2 cellular contexts compared by ENCODE assay signal in the genomic region with DNA sequence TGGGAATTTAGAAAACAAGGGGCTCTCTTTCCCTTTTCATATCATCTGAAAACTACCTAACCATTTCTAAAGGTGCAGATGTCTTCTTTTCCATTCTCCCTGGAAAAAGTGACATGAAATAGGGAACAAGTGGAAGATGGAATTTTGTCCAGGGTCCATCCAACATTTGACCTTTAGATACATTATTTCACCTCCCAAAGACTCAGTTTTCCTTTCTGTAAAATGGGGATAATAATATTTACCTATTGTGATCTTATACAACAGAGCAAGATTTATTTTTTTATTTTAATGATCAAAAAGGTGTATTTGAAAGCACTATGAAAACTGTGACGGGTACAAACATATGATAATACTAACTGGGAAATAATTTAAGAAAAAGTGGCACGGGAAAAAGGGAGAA.
TF ChIP-seq lines count a peak whose summit lies in the region.

No MANE protein-coding gene starts in this region.

TF ChIP-seq in HepG2, 621 proteins besides CTCF, POLR2A, EP300 and RAD21:
- TF ChIP-seq, protein P1, sequence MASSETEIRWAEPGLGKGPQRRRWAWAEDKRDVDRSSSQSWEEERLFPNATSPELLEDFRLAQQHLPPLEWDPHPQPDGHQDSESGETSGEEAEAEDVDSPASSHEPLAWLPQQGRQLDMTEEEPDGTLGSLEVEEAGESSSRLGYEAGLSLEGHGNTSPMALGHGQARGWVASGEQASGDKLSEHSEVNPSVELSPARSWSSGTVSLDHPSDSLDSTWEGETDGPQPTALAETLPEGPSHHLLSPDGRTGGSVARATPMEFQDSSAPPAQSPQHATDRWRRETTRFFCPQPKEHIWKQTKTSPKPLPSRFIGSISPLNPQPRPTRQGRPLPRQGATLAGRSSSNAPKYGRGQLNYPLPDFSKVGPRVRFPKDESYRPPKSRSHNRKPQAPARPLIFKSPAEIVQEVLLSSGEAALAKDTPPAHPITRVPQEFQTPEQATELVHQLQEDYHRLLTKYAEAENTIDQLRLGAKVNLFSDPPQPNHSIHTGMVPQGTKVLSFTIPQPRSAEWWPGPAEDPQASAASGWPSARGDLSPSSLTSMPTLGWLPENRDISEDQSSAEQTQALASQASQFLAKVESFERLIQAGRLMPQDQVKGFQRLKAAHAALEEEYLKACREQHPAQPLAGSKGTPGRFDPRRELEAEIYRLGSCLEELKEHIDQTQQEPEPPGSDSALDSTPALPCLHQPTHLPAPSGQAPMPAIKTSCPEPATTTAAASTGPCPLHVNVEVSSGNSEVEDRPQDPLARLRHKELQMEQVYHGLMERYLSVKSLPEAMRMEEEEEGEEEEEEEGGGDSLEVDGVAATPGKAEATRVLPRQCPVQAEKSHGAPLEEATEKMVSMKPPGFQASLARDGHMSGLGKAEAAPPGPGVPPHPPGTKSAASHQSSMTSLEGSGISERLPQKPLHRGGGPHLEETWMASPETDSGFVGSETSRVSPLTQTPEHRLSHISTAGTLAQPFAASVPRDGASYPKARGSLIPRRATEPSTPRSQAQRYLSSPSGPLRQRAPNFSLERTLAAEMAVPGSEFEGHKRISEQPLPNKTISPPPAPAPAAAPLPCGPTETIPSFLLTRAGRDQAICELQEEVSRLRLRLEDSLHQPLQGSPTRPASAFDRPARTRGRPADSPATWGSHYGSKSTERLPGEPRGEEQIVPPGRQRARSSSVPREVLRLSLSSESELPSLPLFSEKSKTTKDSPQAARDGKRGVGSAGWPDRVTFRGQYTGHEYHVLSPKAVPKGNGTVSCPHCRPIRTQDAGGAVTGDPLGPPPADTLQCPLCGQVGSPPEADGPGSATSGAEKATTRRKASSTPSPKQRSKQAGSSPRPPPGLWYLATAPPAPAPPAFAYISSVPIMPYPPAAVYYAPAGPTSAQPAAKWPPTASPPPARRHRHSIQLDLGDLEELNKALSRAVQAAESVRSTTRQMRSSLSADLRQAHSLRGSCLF (CRISPR knock-in tag; IDR thresholded peaks at IDR 0.05; ENCODE audit: borderline replicate concordance): no peak
- TF ChIP-seq, protein P2, sequence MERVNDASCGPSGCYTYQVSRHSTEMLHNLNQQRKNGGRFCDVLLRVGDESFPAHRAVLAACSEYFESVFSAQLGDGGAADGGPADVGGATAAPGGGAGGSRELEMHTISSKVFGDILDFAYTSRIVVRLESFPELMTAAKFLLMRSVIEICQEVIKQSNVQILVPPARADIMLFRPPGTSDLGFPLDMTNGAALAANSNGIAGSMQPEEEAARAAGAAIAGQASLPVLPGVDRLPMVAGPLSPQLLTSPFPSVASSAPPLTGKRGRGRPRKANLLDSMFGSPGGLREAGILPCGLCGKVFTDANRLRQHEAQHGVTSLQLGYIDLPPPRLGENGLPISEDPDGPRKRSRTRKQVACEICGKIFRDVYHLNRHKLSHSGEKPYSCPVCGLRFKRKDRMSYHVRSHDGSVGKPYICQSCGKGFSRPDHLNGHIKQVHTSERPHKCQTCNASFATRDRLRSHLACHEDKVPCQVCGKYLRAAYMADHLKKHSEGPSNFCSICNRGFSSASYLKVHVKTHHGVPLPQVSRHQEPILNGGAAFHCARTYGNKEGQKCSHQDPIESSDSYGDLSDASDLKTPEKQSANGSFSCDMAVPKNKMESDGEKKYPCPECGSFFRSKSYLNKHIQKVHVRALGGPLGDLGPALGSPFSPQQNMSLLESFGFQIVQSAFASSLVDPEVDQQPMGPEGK (CRISPR knock-in tag; IDR thresholded peaks at IDR 0.05): no peak
- no peak for TF ChIP-seq ZNF234 (CRISPR knock-in tag; conservative IDR thresholded peaks at IDR 0.05)
- TF ChIP-seq ZNF629 (CRISPR knock-in tag; conservative IDR thresholded peaks at IDR 0.05): peak; percentile 58
- TF ChIP-seq HNRNPK (IDR thresholded peaks at IDR 0.05; ENCODE audit: low read depth, low read length, poor library complexity, severe bottlenecking): no peak
- no peak for TF ChIP-seq ZBTB7A (CRISPR knock-in tag; IDR thresholded peaks at IDR 0.05)

TF ChIP-seq in K562, 482 proteins besides CTCF, POLR2A, EP300 and RAD21 (continued from another document):
- no peak for TF ChIP-seq SIRT6 (IDR thresholded peaks at IDR 0.05; ENCODE audit: low read depth, low read length)
- TF ChIP-seq MECOM (CRISPR knock-in tag; IDR thresholded peaks at IDR 0.05): no peak
- peak; percentile 73 for TF ChIP-seq ADNP (tag; IDR thresholded peaks at IDR 0.05)
- no peak for TF ChIP-seq ZBTB8A (IDR thresholded peaks at IDR 0.05; ENCODE audit: partially characterized antibody)
- TF ChIP-seq KDM1A (IDR thresholded peaks at IDR 0.05): 0 out of 4 replicates have a peak, but pooled peaks of 1 of the 2 experiments have one; percentile 22
- peak; percentile 94 for TF ChIP-seq RBM25 (IDR thresholded peaks at IDR 0.05; ENCODE audit: low read depth, low read length, severe bottlenecking)
- TF ChIP-seq CHD4 (IDR thresholded peaks at IDR 0.05; ENCODE audit: insufficient read depth, insufficient replicate concordance, low read depth, low read length, poor library complexity, severe bottlenecking): peak; percentile 49
- no peak for TF ChIP-seq TEAD2 (tag; IDR thresholded peaks at IDR 0.05)
